Comparison of ENCODE assay signal across 39 cellular contexts in genomic region chr14:29109589-29109988, GRCh38.
"Had no signal": no experiment of that assay in that cellular context is flagged by ENCODE, and none has a peak within 500 bp of the region (broad histone marks: within the 10 kb centered on the region; RNA-seq: fewer than 3 reads in every experiment).

No MANE protein-coding gene starts in this region.

- H3K9me3 ChIP-seq: adrenal gland, ascending aorta, body of pancreas, breast epithelium had no signal

- H3K4me3 Mint-ChIP-seq: activated naive CD4-positive, alpha-beta T cell treated with anti-CD3 and anti-CD28 coated beads, Interleukin-2, amount 10 ng/mL, durations not matched to agents 7 days and 5 days; activated naive CD4-positive, alpha-beta T cell treated with anti-CD3 and anti-CD28 coated beads, Interleukin-2, amount 50 U/mL, for 24 hours; activated naive CD8-positive, alpha-beta T cell; activated naive CD8-positive, alpha-beta T cell treated with anti-CD3 and anti-CD28 coated beads for 36 hours; activated naive CD8-positive, alpha-beta T cell treated with anti-CD3 and anti-CD28 coated beads, Interleukin-2, amount 10 ng/mL, durations not matched to agents 7 days and 5 days; activated naive CD8-positive, alpha-beta T cell treated with anti-CD3 and anti-CD28 coated beads, Interleukin-2, amount 50 U/mL, for 24 hours; activated T-cell treated with anti-CD3 and anti-CD28 coated beads, Interleukin-2, amount 50 U/mL, for 24 hours; activated T-cell treated with anti-CD3 and anti-CD28 coated beads, Interleukin-2, amount 50 U/mL, for 4 hours; activated T-cell treated with anti-CD3 and anti-CD28 coated beads, Interleukin-2, amount 50 U/mL, for 72 hours; activated T-helper 1 cell treated with anti-CD3 and anti-CD28 coated beads, Interleukin-12 subunit alpha, Interleukin-12 subunit beta, Interleukin-2, Interleukin-4 antibody, amounts not matched to agents 30 ng/mL and 10 ng/mL and 1 ng/mL, durations not matched to agents 14 hours and 24 hours and 36 hours; activated T-helper 17 cell treated with anti-CD3 and anti-CD28 coated beads, Interleukin-2, amount 50 U/mL, for 72 hours; brain; central memory CD8-positive, alpha-beta T cell had no signal

- H3K27me3 ChIP-seq: adrenal gland, ascending aorta, body of pancreas, brain microvascular endothelial cell, breast epithelium, cardiac muscle cell had no signal

- H3K27ac Mint-ChIP-seq: activated naive CD4-positive, alpha-beta T cell treated with anti-CD3 and anti-CD28 coated beads, Interleukin-2, amount 10 ng/mL, durations not matched to agents 7 days and 5 days; activated naive CD4-positive, alpha-beta T cell treated with anti-CD3 and anti-CD28 coated beads, Interleukin-2, amount 50 U/mL, for 24 hours; activated naive CD4-positive, alpha-beta T cell treated with anti-CD3 and anti-CD28 coated beads, Interleukin-2, amount 50 U/mL, for 72 hours; activated naive CD8-positive, alpha-beta T cell; activated naive CD8-positive, alpha-beta T cell treated with anti-CD3 and anti-CD28 coated beads for 36 hours; activated naive CD8-positive, alpha-beta T cell treated with anti-CD3 and anti-CD28 coated beads, Interleukin-2, amount 10 ng/mL, durations not matched to agents 7 days and 5 days; activated naive CD8-positive, alpha-beta T cell treated with anti-CD3 and anti-CD28 coated beads, Interleukin-2, amount 50 U/mL, for 24 hours; activated T-cell treated with anti-CD3 and anti-CD28 coated beads, Interleukin-2, amount 50 U/mL, for 24 hours; activated T-cell treated with anti-CD3 and anti-CD28 coated beads, Interleukin-2, amount 50 U/mL, for 72 hours; activated T-helper 1 cell treated with anti-CD3 and anti-CD28 coated beads, Interleukin-12 subunit alpha, Interleukin-12 subunit beta, Interleukin-2, Interleukin-4 antibody, amounts not matched to agents 30 ng/mL and 10 ng/mL and 1 ng/mL, durations not matched to agents 14 hours and 24 hours and 36 hours; activated T-helper 17 cell treated with anti-CD3 and anti-CD28 coated beads, Interleukin-2, amount 50 U/mL, for 72 hours; activated T-helper 2 cell treated with anti-CD3 and anti-CD28 coated beads, Interferon-gamma antibody, Interleukin-2, Interleukin-4, amounts not matched to agents 10 μg/mL and 5 μg/mL and 100 μg/mL, durations not matched to agents 14 hours and 24 hours and 36 hours; brain had no signal

- H3K27me3 Mint-ChIP-seq: activated naive CD4-positive, alpha-beta T cell treated with anti-CD3 and anti-CD28 coated beads, Interleukin-2, amount 10 ng/mL, durations not matched to agents 7 days and 5 days; activated naive CD4-positive, alpha-beta T cell treated with anti-CD3 and anti-CD28 coated beads, Interleukin-2, amount 50 U/mL, for 24 hours; activated naive CD8-positive, alpha-beta T cell; activated naive CD8-positive, alpha-beta T cell treated with anti-CD3 and anti-CD28 coated beads for 36 hours; activated naive CD8-positive, alpha-beta T cell treated with anti-CD3 and anti-CD28 coated beads, Interleukin-2, amount 10 ng/mL, durations not matched to agents 7 days and 5 days; activated naive CD8-positive, alpha-beta T cell treated with anti-CD3 and anti-CD28 coated beads, Interleukin-2, amount 50 U/mL, for 24 hours; activated T-cell treated with anti-CD3 and anti-CD28 coated beads, Interleukin-2, amount 50 U/mL, for 24 hours; activated T-helper 17 cell treated with anti-CD3 and anti-CD28 coated beads, Interleukin-2, amount 50 U/mL, for 72 hours; brain; central memory CD8-positive, alpha-beta T cell had no signal

- H3K36me3 ChIP-seq: adrenal gland, ascending aorta, brain microvascular endothelial cell, breast epithelium, cardiac muscle cell had no signal

- H3K36me3 Mint-ChIP-seq: activated naive CD4-positive, alpha-beta T cell treated with anti-CD3 and anti-CD28 coated beads, Interleukin-2, amount 10 ng/mL, durations not matched to agents 7 days and 5 days; activated naive CD4-positive, alpha-beta T cell treated with anti-CD3 and anti-CD28 coated beads, Interleukin-2, amount 50 U/mL, for 24 hours; activated naive CD4-positive, alpha-beta T cell treated with anti-CD3 and anti-CD28 coated beads, Interleukin-2, amount 50 U/mL, for 72 hours; activated naive CD8-positive, alpha-beta T cell; activated naive CD8-positive, alpha-beta T cell treated with anti-CD3 and anti-CD28 coated beads for 36 hours; activated naive CD8-positive, alpha-beta T cell treated with anti-CD3 and anti-CD28 coated beads, Interleukin-2, amount 10 ng/mL, durations not matched to agents 7 days and 5 days; brain had no signal

- ATAC-seq: activated naive CD4-positive, alpha-beta T cell treated with anti-CD3 and anti-CD28 coated beads, Interleukin-2, amount 50 U/mL, for 72 hours; activated naive CD8-positive, alpha-beta T cell treated with anti-CD3 and anti-CD28 coated beads, Interleukin-2, amount 50 U/mL, for 24 hours; activated T-cell treated with anti-CD3 and anti-CD28 coated beads, Interleukin-2, amount 50 U/mL, for 4 hours; activated T-cell treated with anti-CD3 and anti-CD28 coated beads, Interleukin-2, amount 50 U/mL, for 72 hours; activated T-helper 17 cell treated with anti-CD3 and anti-CD28 coated beads, Interleukin-2, amount 50 U/mL, for 72 hours; body of pancreas had no signal

- H3K4me1 Mint-ChIP-seq: activated naive CD4-positive, alpha-beta T cell treated with anti-CD3 and anti-CD28 coated beads, Interleukin-2, amount 10 ng/mL, durations not matched to agents 7 days and 5 days; activated naive CD4-positive, alpha-beta T cell treated with anti-CD3 and anti-CD28 coated beads, Interleukin-2, amount 50 U/mL, for 24 hours; activated naive CD8-positive, alpha-beta T cell treated with anti-CD3 and anti-CD28 coated beads for 36 hours; activated naive CD8-positive, alpha-beta T cell treated with anti-CD3 and anti-CD28 coated beads, Interleukin-2, amount 10 ng/mL, durations not matched to agents 7 days and 5 days; activated naive CD8-positive, alpha-beta T cell treated with anti-CD3 and anti-CD28 coated beads, Interleukin-2, amount 50 U/mL, for 24 hours; activated T-helper 17 cell treated with anti-CD3 and anti-CD28 coated beads, Interleukin-2, amount 50 U/mL, for 72 hours; brain; central memory CD8-positive, alpha-beta T cell had no signal

- H3K4me3 ChIP-seq: adrenal gland, ascending aorta, body of pancreas, breast epithelium, cardiac muscle cell had no signal

- FAIRE-seq: astrocyte, bronchial epithelial cell had no signal

- H3K27ac ChIP-seq: adrenal gland, ascending aorta, body of pancreas, brain microvascular endothelial cell, breast epithelium, cardiac muscle cell had no signal

- DNase-seq: activated effector memory CD4-positive, alpha-beta T cell treated with anti-CD3 and anti-CD28 coated beads, Interleukin-2, amount 50 U/mL, for 16 hours; activated effector memory CD4-positive, alpha-beta T cell treated with Interleukin-2 at 50 U/mL for 16 hours; activated gamma-delta T cell; activated gamma-delta T cell treated with Interleukin-2 at 50 U/mL for 16 hours; activated naive CD4-positive, alpha-beta T cell; activated naive CD4-positive, alpha-beta T cell treated with anti-CD3 and anti-CD28 coated beads, Interleukin-2, amount 10 ng/mL, durations not matched to agents 7 days and 5 days; activated naive CD4-positive, alpha-beta T cell treated with anti-CD3 and anti-CD28 coated beads, Interleukin-2, amount 50 U/mL, for 16 hours; activated naive CD4-positive, alpha-beta T cell treated with Interleukin-2 at 50 U/mL for 16 hours; activated naive CD8-positive, alpha-beta T cell treated with anti-CD3 and anti-CD28 coated beads for 36 hours; activated naive CD8-positive, alpha-beta T cell treated with anti-CD3 and anti-CD28 coated beads, Interleukin-2, amount 10 ng/mL, durations not matched to agents 7 days and 5 days; activated naive CD8-positive, alpha-beta T cell treated with anti-CD3 and anti-CD28 coated beads, Interleukin-2, amount 50 U/mL, for 24 hours; activated T-cell treated with anti-CD3 and anti-CD28 coated beads, Interleukin-2, amount 50 U/mL, for 1 hour; activated T-cell treated with anti-CD3 and anti-CD28 coated beads, Interleukin-2, amount 50 U/mL, for 24 hours; activated T-cell treated with anti-CD3 and anti-CD28 coated beads, Interleukin-2, amount 50 U/mL, for 4 hours; activated T-cell treated with anti-CD3 and anti-CD28 coated beads, Interleukin-2, amount 50 U/mL, for 48 hours; activated T-cell treated with anti-CD3 and anti-CD28 coated beads, Interleukin-2, amount 50 U/mL, for 72 hours; adrenal gland; amniotic stem cell; amygdala; anterior cingulate cortex; aorta; body of pancreas; brain microvascular endothelial cell; caudate nucleus; central memory CD4-positive, alpha-beta T cell; cerebellar nuclear complex had no signal

- H3K4me1 ChIP-seq: adrenal gland, ascending aorta, body of pancreas, breast epithelium had no signal
